9 cellular contexts compared by ENCODE assay signal in genomic region chr3:123105201-123106189, GRCh38. TPM values are rescaled to one million over a fixed set of nuclear protein-coding genes. Genes with fewer than 3 reads are reported as not detected.
DNase-seq lines count a peak whose midpoint lies in the region; ATAC-seq and TF ChIP-seq lines count a peak whose summit lies in the region.
"Had no signal": no experiment of that assay in that cellular context is flagged by ENCODE, and none has a peak within 500 bp of the region (broad histone marks: within the 10 kb centered on the region; RNA-seq: fewer than 3 reads in every experiment).

No MANE protein-coding gene starts in this region.

- H3K27me3 Mint-ChIP-seq in HFFc6 (ENCODE audit: insufficient read depth): no peaks in the 10 kb centered on the region

- TF ChIP-seq RAD21 in IMR-90 (IDR thresholded peaks at IDR 0.05; ENCODE audit: low read length): no peak

- H4K91ac ChIP-seq in IMR-90 (ENCODE audit: insufficient read depth, low read depth, low read length): no peak overlapping the region

- H2BK5ac ChIP-seq in IMR-90 (ENCODE audit: low read depth, low read length, poor library complexity, severe bottlenecking): no peak overlapping the region

- H4K8ac ChIP-seq in IMR-90 (ENCODE audit: low read depth in 2 of 2, low read length in 2 of 2): no peak overlapping the region

- peaks cover 24% of the 10 kb centered on the region for H3K9me1 ChIP-seq in IMR-90 (ENCODE audit: insufficient read depth, low read length)

- TF ChIP-seq CTCF in IMR-90 (conservative IDR thresholded peaks at IDR 0.05; ENCODE audit: low read depth, low read length): no peak
- TF ChIP-seq CTCF in HFFc6 (IDR thresholded peaks at IDR 0.05): no peak

- dilution Hi-C loops in IMR-90 (cut with HindIII; ENCODE audit: low sequenced_read_pairs, unreplicated experiment): no loop called here

- H2AFZ ChIP-seq in IMR-90 (replicated peaks; ENCODE audit: low read length, poor library complexity): no peak overlapping the region

- no TSS peak for BruUV-seq in IMR-90 (replicated peaks; lab: Mats Ljungman, UMichigan)

- H2AK9ac ChIP-seq in IMR-90 (replicated peaks; ENCODE audit: low read depth, low read length, poor library complexity): no peak overlapping the region

- no peaks in the 10 kb centered on the region for H3K27me3 ChIP-seq in IMR-90 (ENCODE audit: control insufficient read depth, insufficient read depth, low read length)
- no peaks in the 10 kb centered on the region for H3K27me3 ChIP-seq in endocrine pancreas (ENCODE audit: control insufficient read depth, insufficient read depth, low read length)

- no peak for ATAC-seq in IMR-90 (ENCODE audit: low read depth)

- DNase-seq in Ammon's horn (ENCODE audit: low spot score): peak; percentile 29
- peak; percentile 17 for DNase-seq in GM19238 (ENCODE audit: insufficient read length, low spot score)
- no peak for DNase-seq in IMR-90
- no peak for DNase-seq in G401 (ENCODE audit: low spot score)
- DNase-seq in hippocampal formation (lab: John Stamatoyannopoulos, UW): no peak
- no peak for DNase-seq in HFFc6
- DNase-seq in stimulated activated CD8-positive, alpha-beta memory T cell treated with anti-CD3 and anti-CD28 coated beads, Interleukin-4, amount 100 ng/mL, for 48 hours: no peak
- DNase-seq: stimulated activated CD4-positive, alpha-beta T cell treated with anti-CD3 and anti-CD28 coated beads, Interleukin-2, amount 100 ng/mL, for 48 hours had no signal

- no peak overlapping the region for H4K5ac ChIP-seq in IMR-90 (ENCODE audit: low read depth, low read length)

- H3K4me3 ChIP-seq in IMR-90 (ENCODE audit: insufficient read depth, low read depth, low read length) (no peak overlapping the region), endocrine pancreas (ENCODE audit: control insufficient read depth, insufficient read depth, low read length) (no peak overlapping the region)

- no peak overlapping the region for H3K4me2 ChIP-seq in IMR-90 (ENCODE audit: low read depth, low read length)

- POLR2A ChIA-PET in IMR-90 (lab: Charles Lee; ENCODE audit: unreplicated experiment): no interaction called here

- H3K4me1 ChIP-seq in IMR-90 (ENCODE audit: control insufficient read depth, insufficient read depth, low read length) (peaks cover 5% of the 10 kb centered on the region), endocrine pancreas (ENCODE audit: control insufficient read depth, insufficient read depth, low read length) (no peaks in the 10 kb centered on the region)

- no peak overlapping the region for H3K18ac ChIP-seq in IMR-90 (ENCODE audit: low read depth, low read length)

- H3K56ac ChIP-seq in IMR-90 (ENCODE audit: extremely low read depth, insufficient read depth, low read length): no peak overlapping the region

- H4K20me1 ChIP-seq in IMR-90 (ENCODE audit: insufficient read depth, low read length): peaks cover 33% of the 10 kb centered on the region

- no peak overlapping the region for H2AK5ac ChIP-seq in IMR-90 (ENCODE audit: low read depth, low read length)

- no peak overlapping the region for H2BK20ac ChIP-seq in IMR-90 (ENCODE audit: low read depth, low read length)

- no peak overlapping the region for H2BK15ac ChIP-seq in IMR-90 (ENCODE audit: low read depth, low read length)

- CTCF ChIA-PET in IMR-90 (lab: Yijun Ruan, JAX): no interaction called here

- peaks cover 37% of the 10 kb centered on the region for H3K36me3 ChIP-seq in IMR-90 (ENCODE audit: control insufficient read depth, insufficient read depth, low read length)
- no peaks in the 10 kb centered on the region for H3K36me3 ChIP-seq in endocrine pancreas (ENCODE audit: control insufficient read depth, insufficient read depth, low read length)

- H3K27ac ChIP-seq in IMR-90 (ENCODE audit: insufficient read depth, low read length): no peak overlapping the region

- in situ Hi-C loops in IMR-90 (cut with MboI; ENCODE audit: low sequenced_read_pairs): no loop called here
- in situ Hi-C loops in G401 (cut with HindIII; ENCODE audit: low sequenced_read_pairs): no loop called here

- H3K9me3 ChIP-seq in IMR-90 (ENCODE audit: control insufficient read depth, insufficient read depth, low read length) (no peaks in the 10 kb centered on the region), endocrine pancreas (ENCODE audit: control insufficient read depth, low read length) (no peaks in the 10 kb centered on the region)

- WGBS in IMR-90 (ENCODE audit: extremely low coverage in 2 of 2, insufficient read length in 1 of 2), 2 experiments: 100% methylated on average over 4 of the region's 12 CpGs; no CpG with 5 or more reads in 1 of the 2 experiments

- no peak overlapping the region for H3K9ac ChIP-seq in IMR-90 (ENCODE audit: low read depth, low read length)
- H3K9ac ChIP-seq in endocrine pancreas (ENCODE audit: control insufficient read depth, insufficient read depth, low read length): peak overlapping the region; percentile 11

- no peak overlapping the region; the same call in 1 of the 2 replicates for H3K4ac ChIP-seq in IMR-90 (ENCODE audit: low read depth, low read length)

- H3K36me3 Mint-ChIP-seq in HFFc6 (ENCODE audit: low read depth): peaks cover 64% of the 10 kb centered on the region

- H2BK120ac ChIP-seq in IMR-90 (ENCODE audit: low read depth, low read length): 0 out of 2 replicates have a peak overlapping the region, but pooled peaks have one; percentile 16

- H3K79me1 ChIP-seq in IMR-90 (ENCODE audit: low read depth in 1 of 2, low read length in 2 of 2): peaks cover 5 to 8% of the 10 kb centered on the region in 2 experiments

- no peaks in the 10 kb centered on the region for H3K9me3 Mint-ChIP-seq in HFFc6

- H3K14ac ChIP-seq in IMR-90 (replicated peaks; ENCODE audit: low read depth, low read length): no peak overlapping the region

- no peak overlapping the region for H3K23ac ChIP-seq in IMR-90 (ENCODE audit: low read depth, low read length)

- intact Hi-C loops in IMR-90 (cut with micrococcal nuclease): no loop called here

- no peak overlapping the region; the same call in 1 of the 2 replicates for H3K27ac Mint-ChIP-seq in HFFc6

- peaks cover 39% of the 10 kb centered on the region for H3K4me1 Mint-ChIP-seq in HFFc6 (ENCODE audit: low read depth)

- no peak for TF ChIP-seq POLR2A in IMR-90 (IDR thresholded peaks at IDR 0.05; ENCODE audit: low read depth, low read length)

- H3K4me3 Mint-ChIP-seq in HFFc6: no peak overlapping the region

TF ChIP-seq in IMR-90, 13 proteins besides CTCF, POLR2A, EP300 and RAD21:
- no peak for TF ChIP-seq RCOR1 (IDR thresholded peaks at IDR 0.05; ENCODE audit: insufficient replicate concordance, low read length)
- TF ChIP-seq FOS (IDR thresholded peaks at IDR 0.05; ENCODE audit: low read depth, low read length): no peak
- no peak for TF ChIP-seq MAFK (IDR thresholded peaks at IDR 0.05; ENCODE audit: low read depth, low read length)

RNA-seq across cellular contexts. Expression of gene PDIA5, which starts 38.7 kb away (rescaled TPM):
- 19.4 and 21.4 TPM in 2 replicates for total RNA-seq in IMR-90 (2012; rRNA removed)
- 37.7 and 42.0 TPM in 2 replicates for polyA plus RNA-seq in IMR-90 (2012; rRNA removed)
- 30.5 and 45.0 TPM in 2 replicates for polyA plus RNA-seq in IMR-90 (2012; cell fraction: cytosol; rRNA removed)
- polyA plus RNA-seq in IMR-90 (2012; cell fraction: nucleus; rRNA removed; ENCODE audit: low replicate concordance): 22.6 and 46.8 TPM in 2 replicates
- total RNA-seq in G401 (2014; rRNA removed; shearing (Covaris generic)): 26.0 and 26.4 TPM in 2 replicates
- 10 to 100 TPM; 30.7 to 49.0 (median 38.1) TPM for total RNA-seq in HFFc6 (2021; fragmentation: NEBNext Ultra II Directional; extraction: Animal tissue kit (Norgen Biotek cat#: 25700))

Comparison
In these comparisons a context has a peak if more than half of its experiments do, and no peak if none do; other contexts are left out.
1. DNase-seq: peak in Ammon's horn (single experiment) and GM19238 (single experiment); none in IMR-90 (single experiment), G401 (single experiment), hippocampal formation (0 of 2), HFFc6 (single experiment) and stimulated activated CD8-positive, alpha-beta memory T cell treated with anti-CD3 and anti-CD28 coated beads, Interleukin-4, amount 100 ng/mL, for 48 hours (single experiment).